ENCODE assay signal across 9 cellular contexts in the genomic region with DNA sequence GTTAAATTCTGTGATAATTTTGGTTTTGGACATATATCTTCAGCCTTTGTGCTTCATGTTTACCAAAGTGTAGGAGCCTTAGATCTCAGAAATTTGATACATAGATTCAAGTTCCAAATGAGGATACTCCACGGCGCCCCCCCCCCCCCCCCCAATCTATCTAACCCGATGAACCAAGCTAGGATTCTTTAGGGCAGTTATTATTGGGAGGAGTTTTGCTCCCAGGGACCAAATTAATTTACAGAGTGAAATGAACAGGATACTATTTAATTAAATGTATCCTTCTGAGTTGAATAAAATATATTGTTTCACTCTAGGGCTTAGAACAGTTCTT. TPM values are rescaled to one million over a fixed set of nuclear protein-coding genes. Genes with fewer than 3 reads are reported as not detected.
DNase-seq lines count a peak whose midpoint lies in the region; ATAC-seq and TF ChIP-seq lines count a peak whose summit lies in the region.
"Had no signal": no experiment of that assay in that cellular context is flagged by ENCODE, and none has a peak within 500 bp of the region (broad histone marks: within the 10 kb centered on the region; RNA-seq: fewer than 3 reads in every experiment).

No MANE protein-coding gene starts in this region.

- peaks cover 7% of the 10 kb centered on the region for H3K9me3 Mint-ChIP-seq in activated naive CD8-positive, alpha-beta T cell treated with anti-CD3 and anti-CD28 coated beads, Interleukin-2, amount 50 U/mL, for 24 hours

- H3K36me3 ChIP-seq in HEK293 (ENCODE audit: control insufficient read depth in 2 of 2, insufficient read depth in 1 of 2, low read length in 2 of 2): no peaks in the 10 kb centered on the region
- H3K36me3 ChIP-seq in muscle layer of duodenum (ENCODE audit: control insufficient read depth in 1 of 2, insufficient read depth in 2 of 2, low read length in 2 of 2): no peaks in the 10 kb centered on the region

- H3K27me3 ChIP-seq in AG04450 (ENCODE audit: control insufficient read depth, insufficient read depth, low read length) (no peaks in the 10 kb centered on the region), muscle layer of duodenum (ENCODE audit: low read depth, low read length) (no peaks in the 10 kb centered on the region)

- H3K4me1 Mint-ChIP-seq in activated naive CD8-positive, alpha-beta T cell treated with anti-CD3 and anti-CD28 coated beads, Interleukin-2, amount 50 U/mL, for 24 hours: peaks cover 60% of the 10 kb centered on the region

- peak overlapping the region; percentile 75 for H3K4me3 Mint-ChIP-seq in activated naive CD8-positive, alpha-beta T cell treated with anti-CD3 and anti-CD28 coated beads, Interleukin-2, amount 50 U/mL, for 24 hours

- H3K4me1 ChIP-seq in HEK293 (ENCODE audit: control insufficient read depth, insufficient read depth, low read length): peaks cover 22% of the 10 kb centered on the region
- H3K4me1 ChIP-seq in muscle layer of duodenum (ENCODE audit: control insufficient read depth in 1 of 2, insufficient read depth in 2 of 2, low read length in 2 of 2): peaks cover 3 to 23% of the 10 kb centered on the region in 2 donors

- CTCF ChIA-PET in AG04450 (lab: Charles Lee): interaction anchor here (0.6 kb wide), 1 partner anchor 277 kb away, joined by 3 read pairs; no protein-coding TSS in a partner anchor
- CTCF ChIA-PET in HEK293 (lab: Yijun Ruan, JAX): interaction anchor here (0.7 kb wide), 1 partner anchor 204 kb away, joined by 3 read pairs; no protein-coding TSS in a partner anchor

- DNase-seq in AG04450 (ENCODE audit: low read depth, low spot score) (no peak), DMS 273 (lab: John Stamatoyannopoulos, UW; ENCODE audit: unreplicated experiment) (no peak), foreskin melanocyte (no peak)
- DNase-seq in activated naive CD8-positive, alpha-beta T cell treated with anti-CD3 and anti-CD28 coated beads, Interleukin-2, amount 50 U/mL, for 24 hours: no peak
- DNase-seq in stimulated activated CD4-positive, alpha-beta T cell treated with anti-CD3 and anti-CD28 coated beads, Interleukin-2, amount 100 ng/mL, for 48 hours: no peak
- DNase-seq: activated gamma-delta T cell treated with Interleukin-2 at 50 U/mL for 16 hours had no signal

- peaks cover 2% of the 10 kb centered on the region for H3K27me3 Mint-ChIP-seq in activated naive CD8-positive, alpha-beta T cell treated with anti-CD3 and anti-CD28 coated beads, Interleukin-2, amount 50 U/mL, for 24 hours

- POLR2A ChIA-PET in AG04450 (lab: Yijun Ruan, JAX) (no interaction called here), HEK293 (lab: Yijun Ruan, JAX) (no interaction called here)

- H3K36me3 Mint-ChIP-seq in activated naive CD8-positive, alpha-beta T cell treated with anti-CD3 and anti-CD28 coated beads, Interleukin-2, amount 50 U/mL, for 24 hours (ENCODE audit: low read depth): peaks cover 4% of the 10 kb centered on the region

- no peak for ATAC-seq in activated naive CD8-positive, alpha-beta T cell treated with anti-CD3 and anti-CD28 coated beads, Interleukin-2, amount 50 U/mL, for 24 hours
- ATAC-seq in HG02642 (IDR thresholded peaks at IDR 0.05; ENCODE audit: poor library complexity, unreplicated experiment): no peak

- TF ChIP-seq CTCF in AG04450 (IDR thresholded peaks at IDR 0.05; ENCODE audit: low read depth, low read length) (no peak), HEK293 (tag by site-specific recombination; IDR thresholded peaks at IDR 0.05) (no peak)

- H3K4me3 ChIP-seq in AG04450 (ENCODE audit: low read depth, low read length) (peak overlapping the region; percentile 89; the same call in 1 of the 2 replicates), HEK293 (ENCODE audit: low read depth, low read length) (peak overlapping the region; percentile 13), muscle layer of duodenum (ENCODE audit: low read depth in 1 of 2, low read length in 2 of 2) (peak overlapping the region; percentile 26 to 90)

- no peak overlapping the region for H3K27ac ChIP-seq in AG04450 (ENCODE audit: low read depth, low read length)
- no peak overlapping the region for H3K27ac ChIP-seq in HEK293 (ENCODE audit: extremely low read depth, low read depth, low read length)
- H3K27ac ChIP-seq in muscle layer of duodenum (ENCODE audit: low read length): no peak overlapping the region

- H3K27ac Mint-ChIP-seq in activated naive CD8-positive, alpha-beta T cell treated with anti-CD3 and anti-CD28 coated beads, Interleukin-2, amount 50 U/mL, for 24 hours: peak overlapping the region; percentile 71

- H3K9me3 ChIP-seq in AG04450 (ENCODE audit: control insufficient read depth, insufficient read depth, low read length) (no peaks in the 10 kb centered on the region), HEK293 (ENCODE audit: control insufficient read depth, insufficient read depth, low read depth, low read length) (no peaks in the 10 kb centered on the region), muscle layer of duodenum (ENCODE audit: control insufficient read depth in 1 of 2, low read length in 2 of 2) (no peaks in the 10 kb centered on the region)

TF ChIP-seq in HEK293, 187 proteins besides CTCF, POLR2A, EP300 and RAD21:
- TF ChIP-seq ZNF169 (tag by site-specific recombination; IDR thresholded peaks at IDR 0.05) (no peak), TCF7L2 (IDR thresholded peaks at IDR 0.05; ENCODE audit: borderline replicate concordance, low read depth, low read length) (0 out of 2 replicates have a peak, but pooled peaks have one; percentile 18)

RNA-seq across cellular contexts. Expression of gene USP25, which starts 3.2 kb away (rescaled TPM):
- polyA plus RNA-seq in AG04450 (2011; rRNA removed): 25.3 and 35.3 TPM in 2 replicates
- 28.2 and 51.8 TPM in 2 replicates for polyA minus RNA-seq in AG04450 (2011; rRNA and poly(A)+ RNA removed)

Comparison
In these comparisons a context has a peak if more than half of its experiments do, and no peak if none do; other contexts are left out.
1. H3K4me3 ChIP-seq: peak in every context shown above with its lines; median percentile 89 in AG04450; 58 in muscle layer of duodenum; 13 in HEK293.